ENCODE assay signal across 16 cellular contexts in genomic region chr2:176642074-176642473, GRCh38.
DNase-seq lines count a peak whose midpoint lies in the region; ATAC-seq and TF ChIP-seq lines count a peak whose summit lies in the region.
"Had no signal": no experiment of that assay in that cellular context is flagged by ENCODE, and none has a peak within 500 bp of the region (broad histone marks: within the 10 kb centered on the region; RNA-seq: fewer than 3 reads in every experiment).

No MANE protein-coding gene starts in this region.

- peaks cover 18% of the 10 kb centered on the region for H3F3A ChIP-seq in SK-N-SH (replicated peaks; ENCODE audit: insufficient read depth)

- DNase-seq in GM10266 (ENCODE audit: extremely low spot score) (peak; percentile 44), SK-N-SH (no peak), kidney tubule cell (ENCODE audit: low spot score) (peak; percentile 86), DMS153 treated with DMSO at 0.1 percent for 48 hours (lab: John Stamatoyannopoulos, UW; ENCODE audit: unreplicated experiment) (no peak)
- DNase-seq in naive thymus-derived CD4-positive, alpha-beta T cell = no peak
- DNase-seq: Caco-2, H9, NCI-H1092, NCI-H748 treated with DMSO at 0.1 percent for 48 hours, uterus had no signal

- H3K4me2 ChIP-seq in SK-N-SH = no peak overlapping the region

- CTCF ChIA-PET in SK-N-SH (lab: Yijun Ruan, JAX) = interaction anchor here (1.9 to 31.9 kb wide), 4 partner anchors 10 to 510 kb away, joined by 4 to 1047 read pairs (median 84); partner anchors contain the start of genes HOXD8 and HOXD9
- CTCF ChIA-PET in naive thymus-derived CD4-positive, alpha-beta T cell (lab: Charles Lee) = no interaction called here

- ATAC-seq in HG02759 (IDR thresholded peaks at IDR 0.05; ENCODE audit: unreplicated experiment) = peak; percentile 53
- no peak for ATAC-seq in naive thymus-derived CD4-positive, alpha-beta T cell
- no peak for ATAC-seq in GM21619 (IDR thresholded peaks at IDR 0.05; ENCODE audit: unreplicated experiment)
- ATAC-seq in HG03025 (IDR thresholded peaks at IDR 0.05; ENCODE audit: low FRiP score, unreplicated experiment) = no peak

- H3K9me2 ChIP-seq in SK-N-SH = no peaks in the 10 kb centered on the region

- POLR2A ChIA-PET in SK-N-SH (lab: Yijun Ruan, JAX) = interaction anchor here (0.7 kb wide), 1 partner anchor 560 kb away, joined by 4 read pairs; no protein-coding TSS in a partner anchor
- POLR2A ChIA-PET in naive thymus-derived CD4-positive, alpha-beta T cell (lab: Charles Lee) = interaction anchor here (0.6 kb wide), 1 partner anchor 1361 kb away, joined by 3 read pairs; no protein-coding TSS in a partner anchor

- H3K27ac ChIP-seq in SK-N-SH (ENCODE audit: low read depth in 2 of 2, low read length in 1 of 2) = peak overlapping the region in 1 of 2 experiments; percentile 64; a peak in 2 of 4 replicates
- H3K27ac ChIP-seq in naive thymus-derived CD4-positive, alpha-beta T cell (ENCODE audit: low read depth, low read length) = no peak overlapping the region
- H3K27ac ChIP-seq: HL-60, uterus had no signal

- H3K4me3 Mint-ChIP-seq in naive thymus-derived CD4-positive, alpha-beta T cell = no peak overlapping the region
- H3K4me3 Mint-ChIP-seq: activated naive CD4-positive, alpha-beta T cell treated with anti-CD3 and anti-CD28 coated beads, Interleukin-2, amount 50 U/mL, for 24 hours; H9; T-helper 1 cell treated with Interleukin-12 subunit alpha and Interleukin-12 subunit beta and Interleukin-4 antibody, amounts not matched to agents 30 μg/mL and 1 μg/mL, for 36 hours had no signal

- TF ChIP-seq EP300 in SK-N-SH (IDR thresholded peaks at IDR 0.05; ENCODE audit: borderline replicate concordance in 1 of 2, low read depth in 1 of 2, low read length in 1 of 2) = peak in 1 of 2 experiments; percentile 59; a peak in 2 of 4 replicates

- peaks cover 19 to 26% of the 10 kb centered on the region in 2 experiments; a peak in 3 of 4 replicates for H3K4me1 ChIP-seq in SK-N-SH (ENCODE audit: control insufficient read depth in 1 of 2, insufficient read depth in 2 of 2, low read depth in 1 of 2, low read length in 1 of 2)
- H3K4me1 ChIP-seq in naive thymus-derived CD4-positive, alpha-beta T cell (ENCODE audit: control insufficient read depth in 2 of 2, insufficient read depth in 2 of 2, low read length in 2 of 2) = no peaks in the 10 kb centered on the region
- H3K4me1 ChIP-seq: Caco-2 had no signal

- TF ChIP-seq CTCF in GM10266 (IDR thresholded peaks at IDR 0.05; ENCODE audit: control insufficient read depth, insufficient read depth, low read depth, missing control alignments) (no peak), SK-N-SH (IDR thresholded peaks at IDR 0.05) (no peak)

- H3K9me3 Mint-ChIP-seq in naive thymus-derived CD4-positive, alpha-beta T cell = no peaks in the 10 kb centered on the region
- H3K9me3 Mint-ChIP-seq: activated naive CD4-positive, alpha-beta T cell treated with anti-CD3 and anti-CD28 coated beads, Interleukin-2, amount 50 U/mL, for 24 hours; H9; T-helper 1 cell treated with Interleukin-12 subunit alpha and Interleukin-12 subunit beta and Interleukin-4 antibody, amounts not matched to agents 30 μg/mL and 1 μg/mL, for 36 hours had no signal

- no peak for TF ChIP-seq RAD21 in SK-N-SH (IDR thresholded peaks at IDR 0.05; ENCODE audit: low read length)

- no peak overlapping the region for H3K9ac ChIP-seq in SK-N-SH

- H2AFZ ChIP-seq in SK-N-SH (ENCODE audit: low read depth) = 0 out of 2 replicates have a peak overlapping the region, but pooled peaks have one; percentile 12

- no peaks in the 10 kb centered on the region for H3K36me3 Mint-ChIP-seq in naive thymus-derived CD4-positive, alpha-beta T cell
- H3K36me3 Mint-ChIP-seq: activated naive CD4-positive, alpha-beta T cell treated with anti-CD3 and anti-CD28 coated beads, Interleukin-2, amount 50 U/mL, for 24 hours had no signal

- H3K79me2 ChIP-seq in SK-N-SH (ENCODE audit: insufficient read depth) = no peaks in the 10 kb centered on the region

- H3K36me3 ChIP-seq in SK-N-SH (replicated peaks in 1 of 2; ENCODE audit: control insufficient read depth in 1 of 2, insufficient read depth in 2 of 2, low read length in 1 of 2) = no peaks in the 10 kb centered on the region
- no peaks in the 10 kb centered on the region for H3K36me3 ChIP-seq in naive thymus-derived CD4-positive, alpha-beta T cell (ENCODE audit: control insufficient read depth in 2 of 3, insufficient read depth in 3 of 3, low read length in 3 of 3)
- H3K36me3 ChIP-seq: uterus had no signal

- no peaks in the 10 kb centered on the region for H3K9me3 ChIP-seq in SK-N-SH
- H3K9me3 ChIP-seq in naive thymus-derived CD4-positive, alpha-beta T cell (ENCODE audit: control insufficient read depth in 2 of 3, low read length in 3 of 3) = no peaks in the 10 kb centered on the region
- H3K9me3 ChIP-seq: Caco-2, uterus had no signal

- no peak overlapping the region for H3K27ac Mint-ChIP-seq in naive thymus-derived CD4-positive, alpha-beta T cell
- H3K27ac Mint-ChIP-seq: activated naive CD4-positive, alpha-beta T cell treated with anti-CD3 and anti-CD28 coated beads, Interleukin-2, amount 50 U/mL, for 24 hours; H9; T-helper 1 cell treated with Interleukin-12 subunit alpha and Interleukin-12 subunit beta and Interleukin-4 antibody, amounts not matched to agents 30 μg/mL and 1 μg/mL, for 36 hours had no signal

- peaks cover 69 to 83% (median 77%) of the 10 kb centered on the region in 5 donors for H3K27me3 Mint-ChIP-seq in naive thymus-derived CD4-positive, alpha-beta T cell

- H3K4me1 Mint-ChIP-seq in naive thymus-derived CD4-positive, alpha-beta T cell = peaks cover 0 to 7% (median 3%) of the 10 kb centered on the region in 7 donors

- WGBS in SK-N-SH (ENCODE audit: low lambda C conversion rate) = 29% methylated on average over 4 of the region's 4 CpGs

- no peak overlapping the region for H3K4me3 ChIP-seq in SK-N-SH (ENCODE audit: low read depth in 2 of 2, low read length in 1 of 2)
- H3K4me3 ChIP-seq in naive thymus-derived CD4-positive, alpha-beta T cell (ENCODE audit: low read length) = no peak overlapping the region
- H3K4me3 ChIP-seq: uterus had no signal

- intact Hi-C loops in naive thymus-derived CD4-positive, alpha-beta T cell (cut with micrococcal nuclease) = no loop called here

- H3K27me3 ChIP-seq in SK-N-SH (ENCODE audit: insufficient read depth) = no peaks in the 10 kb centered on the region
- peaks cover 0 to 8% of the 10 kb centered on the region in 2 donors for H3K27me3 ChIP-seq in naive thymus-derived CD4-positive, alpha-beta T cell (ENCODE audit: control insufficient read depth in 2 of 2, insufficient read depth in 2 of 2, low read length in 2 of 2)
- H3K27me3 ChIP-seq: uterus had no signal

- H4K20me1 ChIP-seq in SK-N-SH (ENCODE audit: insufficient read depth) = no peaks in the 10 kb centered on the region

TF ChIP-seq in SK-N-SH, 30 proteins besides CTCF, POLR2A, EP300 and RAD21 (continues in another document):
- 0 out of 2 replicates have a peak, but pooled peaks have one; percentile 21 for TF ChIP-seq PBX3 (IDR thresholded peaks at IDR 0.05)
- TF ChIP-seq YY1 (IDR thresholded peaks at IDR 0.05; ENCODE audit: low read depth) = no peak
- TF ChIP-seq TCF12 (IDR thresholded peaks at IDR 0.05) = peak; percentile 65
- TF ChIP-seq IRF3 (IDR thresholded peaks at IDR 0.05; ENCODE audit: low read depth, low read length) = no peak
- TF ChIP-seq SIN3A (IDR thresholded peaks at IDR 0.05; ENCODE audit: borderline replicate concordance, low read depth, low read length) = no peak
- TF ChIP-seq MAX (IDR thresholded peaks at IDR 0.05; ENCODE audit: low read depth) = 0 out of 2 replicates have a peak, but pooled peaks have one; percentile 48
- TF ChIP-seq USF2 (IDR thresholded peaks at IDR 0.05; ENCODE audit: borderline replicate concordance, low read depth, low read length) = no peak
- TF ChIP-seq USF1 (IDR thresholded peaks at IDR 0.05; ENCODE audit: borderline replicate concordance, low read depth) = no peak
- TF ChIP-seq RCOR1 (IDR thresholded peaks at IDR 0.05; ENCODE audit: low read length) = no peak
- peak; percentile 87 for TF ChIP-seq FOSL2 (IDR thresholded peaks at IDR 0.05; ENCODE audit: borderline replicate concordance, low read depth)
- no peak for TF ChIP-seq RXRA (IDR thresholded peaks at IDR 0.05; ENCODE audit: borderline replicate concordance, low read depth)

Comparison
In these comparisons a context has a peak if more than half of its experiments do, and no peak if none do; other contexts are left out.
1. DNase-seq: peak in GM10266 (single experiment) and kidney tubule cell (single experiment); none in SK-N-SH (single experiment), naive thymus-derived CD4-positive, alpha-beta T cell (0 of 9) and DMS153 treated with DMSO at 0.1 percent for 48 hours (single experiment).